In genomic region chr12:76158518-76159321, GRCh38 we compare ENCODE assay signal across 8 cellular contexts.
A peak's percentile ranks its signal among the peaks of the same experiment; 100 is the strongest.
DNase-seq lines count a peak whose midpoint lies in the region; ATAC-seq, FAIRE-seq and TF ChIP-seq lines count a peak whose summit lies in the region.

No MANE protein-coding gene starts in this region.

- H3K4me1 ChIP-seq in body of pancreas (no peaks in the 10 kb centered on the region), kidney (ENCODE audit: control insufficient read depth in 1 of 2, insufficient read depth in 1 of 2, low read depth in 1 of 2, low read length in 2 of 2) (no peaks in the 10 kb centered on the region)

- no peak overlapping the region for H3K27ac ChIP-seq in body of pancreas
- no peak overlapping the region for H3K27ac ChIP-seq in kidney (ENCODE audit: low read depth in 2 of 2, low read length in 2 of 2)

- H3K4me3 ChIP-seq in body of pancreas, result no peak overlapping the region
- peak overlapping the region; percentile 26 to 31 for H3K4me3 ChIP-seq in kidney (ENCODE audit: low read length in 2 of 2)

- no peak for FAIRE-seq in kidney (lab: Jason Lieb, UNC)

- intact Hi-C loops in body of pancreas (cut with DNase I) (no loop called here), kidney (cut with DNase I) (no loop called here)

- H3K36me3 ChIP-seq in body of pancreas (replicated peaks in 1 of 2; ENCODE audit: insufficient read depth in 1 of 2, low read depth in 2 of 2) (no peaks in the 10 kb centered on the region), kidney (ENCODE audit: control insufficient read depth in 1 of 2, insufficient read depth in 2 of 2, low read length in 2 of 2) (no peaks in the 10 kb centered on the region)

- no peak overlapping the region for H3K9ac ChIP-seq in kidney (ENCODE audit: low read length in 2 of 2)

- H3K9me3 ChIP-seq in body of pancreas, result no peaks in the 10 kb centered on the region
- H3K9me3 ChIP-seq in kidney (ENCODE audit: control insufficient read depth in 1 of 2, low read length in 2 of 2), result no peaks in the 10 kb centered on the region

- TF ChIP-seq CTCF in body of pancreas (IDR thresholded peaks at IDR 0.05) (peak; percentile 20 to 69 (median 59)), kidney (IDR thresholded peaks at IDR 0.05; ENCODE audit: borderline replicate concordance, extremely low read depth, insufficient read depth) (peak; percentile 69)

- WGBS in body of pancreas, 2 donors, result 37 to 43% methylated on average over 11 of the region's 11 CpGs

- H3K27me3 ChIP-seq in body of pancreas, result no peaks in the 10 kb centered on the region

- no peak for TF ChIP-seq POLR2A in body of pancreas (IDR thresholded peaks at IDR 0.05)

- DNase-seq in ELF-1 (ENCODE audit: low read depth, low spot score), result peak; percentile 77
- DNase-seq in HT-29 (ENCODE audit: low spot score), result peak; percentile 74
- peak; percentile 16 for DNase-seq in T1000 (lab: John Stamatoyannopoulos, UW)
- DNase-seq in body of pancreas, result peak; percentile 47 to 61 (median 52)
- DNase-seq in kidney, result no peak
- peak; percentile 63 for DNase-seq in stimulated activated CD4-positive, alpha-beta T cell treated with anti-CD3 and anti-CD28 coated beads, Interleukin-4, amount 100 ng/mL, for 1 hour
- DNase-seq in effector CD8-positive, alpha-beta T cell (lab: John Stamatoyannopoulos, UW), result no peak

- ATAC-seq in GM21515 (IDR thresholded peaks at IDR 0.05; ENCODE audit: unreplicated experiment) (peak; percentile 97), body of pancreas (peak; percentile 90)

Comparison
In these comparisons a context has a peak if more than half of its experiments do, and no peak if none do; other contexts are left out.
1. DNase-seq: peak in ELF-1 (single experiment), HT-29 (single experiment), T1000 (single experiment), body of pancreas (4 of 4) and stimulated activated CD4-positive, alpha-beta T cell treated with anti-CD3 and anti-CD28 coated beads, Interleukin-4, amount 100 ng/mL, for 1 hour (single experiment); none in kidney (single experiment) and effector CD8-positive, alpha-beta T cell (single experiment).
2. H3K4me3 ChIP-seq: peak in kidney (2 of 2); none in body of pancreas (0 of 2).